ENCODE assay signal across 15 cellular contexts in the genomic region with DNA sequence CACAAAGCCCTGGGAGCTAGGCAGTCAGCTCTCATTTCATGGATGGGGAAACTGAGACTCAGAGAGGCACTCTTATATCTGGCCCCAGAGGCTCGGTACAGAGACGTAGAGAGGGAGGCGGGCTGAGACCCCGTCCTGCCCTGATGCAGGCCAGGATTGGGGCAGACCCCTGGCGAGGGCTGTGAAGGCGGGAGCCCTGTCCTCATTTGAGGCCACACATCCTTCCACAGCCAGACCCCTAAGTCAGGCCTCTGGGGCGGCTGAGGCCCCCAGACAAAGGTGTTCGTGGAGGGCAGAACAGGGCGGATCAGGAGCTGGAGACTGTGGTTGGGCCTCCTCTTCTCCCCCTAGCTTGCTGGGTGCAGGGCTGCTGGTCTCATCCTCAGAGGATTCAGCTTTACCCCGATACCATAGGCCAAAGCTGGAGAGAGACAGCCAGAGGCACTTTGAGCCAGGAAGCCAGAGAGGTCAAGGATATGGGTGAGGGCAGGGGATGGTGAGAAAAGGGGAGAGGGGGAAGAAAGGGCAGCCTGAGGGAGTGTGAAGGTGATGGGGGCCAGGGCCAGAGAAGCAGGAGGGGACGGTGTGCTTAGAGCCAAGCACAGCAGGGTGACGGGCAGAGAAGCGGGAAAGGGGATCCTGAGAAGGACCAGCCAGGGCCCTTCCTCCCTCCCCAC. TPM values are rescaled to one million over a fixed set of nuclear protein-coding genes. Genes with fewer than 3 reads are reported as not detected.
DNase-seq lines count a peak whose midpoint lies in the region; ATAC-seq, FAIRE-seq and TF ChIP-seq lines count a peak whose summit lies in the region.
"Had no signal": no experiment of that assay in that cellular context is flagged by ENCODE, and none has a peak within 500 bp of the region (broad histone marks: within the 10 kb centered on the region; RNA-seq: fewer than 3 reads in every experiment).

No MANE protein-coding gene starts in this region.

- peak overlapping the region; percentile 25 for H3K4me3 Mint-ChIP-seq in natural killer cell
- H3K4me3 Mint-ChIP-seq in natural killer cell treated with Interleukin-12 subunit alpha and Interleukin-12 subunit beta and Interleukin-15 and Interleukin-18, amount 100 ng/mL, for 72 hours: no peak overlapping the region

- CTCF ChIA-PET in H1 (lab: Charles Lee; ENCODE audit: partially characterized antibody): interaction anchor here (0.8 to 2.5 kb wide), 6 partner anchors 16 to 453 kb away, joined by 3 to 15 read pairs (median 4); no protein-coding TSS in a partner anchor

- no peaks in the 10 kb centered on the region for H3K79me1 ChIP-seq in H1 (ENCODE audit: low read depth, low read length)

- H3K27ac ChIP-seq in H1 (ENCODE audit: low read depth, low read length) (no peak overlapping the region), neutrophil (peak overlapping the region; percentile 92), vagina (peak overlapping the region; percentile 45)

- H3K4ac ChIP-seq in H1 (replicated peaks; ENCODE audit: insufficient read length, low read depth, low read length): no peak overlapping the region

- H3K4me1 Mint-ChIP-seq in natural killer cell: peaks cover 0 to 13% of the 10 kb centered on the region in 2 donors
- peaks cover 8 to 25% of the 10 kb centered on the region in 2 donors for H3K4me1 Mint-ChIP-seq in natural killer cell treated with Interleukin-12 subunit alpha and Interleukin-12 subunit beta and Interleukin-15 and Interleukin-18, amount 100 ng/mL, for 72 hours (ENCODE audit: low read depth in 2 of 2)

- H2AK5ac ChIP-seq in H1 (ENCODE audit: low read depth, low read length): peak overlapping the region; percentile 90; the same call in 1 of the 2 replicates

- peak overlapping the region; percentile 61; the same call in 1 of the 2 replicates for H2BK20ac ChIP-seq in H1 (ENCODE audit: low read length)

- WGBS in H1 (ENCODE audit: extremely low coverage in 1 of 2, insufficient coverage in 1 of 2, insufficient read length in 1 of 2, insufficient replicate concordance in 2 of 2, low coverage in 1 of 2, low lambda C conversion rate in 2 of 2, missing lambda C conversion rate in 1 of 2), 2 experiments: 82% methylated on average over 13 of the region's 13 CpGs; no CpG with 5 or more reads in 1 of the 2 experiments

- H3K23me2 ChIP-seq in H1 (ENCODE audit: low read depth, low read length): peaks cover 12% of the 10 kb centered on the region; the same call in 1 of the 2 replicates

- peaks cover 0 to 19% (median 8%) of the 10 kb centered on the region in 4 experiments; a peak in 5 of 7 replicates for H3K27me3 ChIP-seq in H1 (replicated peaks in 1 of 4; ENCODE audit: control insufficient read depth in 3 of 4, extremely low read depth in 1 of 4, insufficient read depth in 3 of 4, low read length in 3 of 4)
- peaks cover 36% of the 10 kb centered on the region for H3K27me3 ChIP-seq in neutrophil
- no peaks in the 10 kb centered on the region for H3K27me3 ChIP-seq in vagina
- H3K27me3 ChIP-seq in MG63: no peaks in the 10 kb centered on the region
- H3K27me3 ChIP-seq: Peyer's patch had no signal

- H2AFZ ChIP-seq in H1 (ENCODE audit: low read length): no peak overlapping the region

- H4K5ac ChIP-seq in H1 (ENCODE audit: insufficient read length, low read depth, low read length): no peak overlapping the region

- TF ChIP-seq EP300 in H1 (IDR thresholded peaks at IDR 0.05; ENCODE audit: borderline replicate concordance in 1 of 2, low read depth in 2 of 2, low read length in 2 of 2): no peak

- H3K9me3 ChIP-seq in H1 (ENCODE audit: insufficient read depth in 2 of 2, low read depth in 1 of 2, low read length in 1 of 2) (no peaks in the 10 kb centered on the region), neutrophil (no peaks in the 10 kb centered on the region), vagina (no peaks in the 10 kb centered on the region), MG63 (no peaks in the 10 kb centered on the region)
- H3K9me3 ChIP-seq: Peyer's patch had no signal

- no peak overlapping the region for H3K23ac ChIP-seq in H1 (ENCODE audit: insufficient read length)

- peaks cover 8 to 14% of the 10 kb centered on the region in 2 experiments for H4K20me1 ChIP-seq in H1 (replicated peaks in 1 of 2; ENCODE audit: control insufficient read depth in 1 of 2, insufficient read depth in 2 of 2, low read length in 2 of 2)

- peak overlapping the region; percentile 60; the same call in 1 of the 2 replicates for H2BK5ac ChIP-seq in H1 (ENCODE audit: low read depth, low read length)

- H3K27ac Mint-ChIP-seq in natural killer cell: peak overlapping the region in 1 of 2 donors; percentile 40
- peak overlapping the region in 1 of 2 donors; percentile 9 for H3K27ac Mint-ChIP-seq in natural killer cell treated with Interleukin-12 subunit alpha and Interleukin-12 subunit beta and Interleukin-15 and Interleukin-18, amount 100 ng/mL, for 72 hours

- H2BK12ac ChIP-seq in H1 (ENCODE audit: low read depth, low read length): peak overlapping the region; percentile 75; the same call in 1 of the 2 replicates

- H3K14ac ChIP-seq in H1 (ENCODE audit: insufficient read length): no peak overlapping the region

- no peak for DNase-seq in natural killer cell
- no peak for DNase-seq in natural killer cell treated with Interleukin-12 subunit alpha and Interleukin-12 subunit beta and Interleukin-15 and Interleukin-18, amount 100 ng/mL, for 72 hours (ENCODE audit: low spot score)
- DNase-seq in H1 (ENCODE audit: low read depth in 1 of 2, low spot score in 2 of 2): no peak
- DNase-seq in vagina (ENCODE audit: extremely low spot score in 2 of 2): no peak
- DNase-seq in MG63: no peak
- DNase-seq: kidney glomerular epithelial cell, occipital lobe, Peyer's patch, T1000 had no signal

- H3K79me2 ChIP-seq in H1 (ENCODE audit: control insufficient read depth in 1 of 2, insufficient read depth in 2 of 2, low read length in 2 of 2): no peaks in the 10 kb centered on the region

- no peaks in the 10 kb centered on the region for H3K9me3 Mint-ChIP-seq in natural killer cell
- H3K9me3 Mint-ChIP-seq in natural killer cell treated with Interleukin-12 subunit alpha and Interleukin-12 subunit beta and Interleukin-15 and Interleukin-18, amount 100 ng/mL, for 72 hours: no peaks in the 10 kb centered on the region

- H3K56ac ChIP-seq in H1 (replicated peaks; ENCODE audit: insufficient read length, low read depth, low read length): no peak overlapping the region

- H3K36me3 Mint-ChIP-seq in natural killer cell: no peaks in the 10 kb centered on the region
- H3K36me3 Mint-ChIP-seq in natural killer cell treated with Interleukin-12 subunit alpha and Interleukin-12 subunit beta and Interleukin-15 and Interleukin-18, amount 100 ng/mL, for 72 hours: no peaks in the 10 kb centered on the region

- H3K4me3 ChIP-seq in H1 (ENCODE audit: extremely low read depth in 1 of 4, insufficient read depth in 2 of 4, low read depth in 3 of 4, low read length in 4 of 4): no peak overlapping the region
- peak overlapping the region; percentile 62 to 65 for H3K4me3 ChIP-seq in neutrophil (ENCODE audit: low read depth in 1 of 2, low read length in 1 of 2)
- no peak overlapping the region for H3K4me3 ChIP-seq in vagina
- H3K4me3 ChIP-seq in MG63: no peak overlapping the region

- no peak for TF ChIP-seq CTCF in natural killer cell (IDR thresholded peaks at IDR 0.05)
- no peak for TF ChIP-seq CTCF in H1 (IDR thresholded peaks at IDR 0.05; ENCODE audit: control extremely low read depth in 1 of 3, insufficient read depth in 1 of 3, low read depth in 1 of 3, low read length in 3 of 3)
- TF ChIP-seq CTCF in neutrophil (IDR thresholded peaks at IDR 0.05): no peak
- TF ChIP-seq CTCF in vagina (IDR thresholded peaks at IDR 0.05): no peak

- H3K4me1 ChIP-seq in H1 (replicated peaks in 1 of 4; ENCODE audit: control insufficient read depth in 3 of 4, insufficient read depth in 4 of 4, low read length in 3 of 4) (peaks cover 0 to 39% (median 25%) of the 10 kb centered on the region in 4 experiments; a peak in 6 of 7 replicates), neutrophil (ENCODE audit: control insufficient read depth in 1 of 2, insufficient read depth in 1 of 2, low read depth in 1 of 2, low read length in 1 of 2) (peaks cover 54 to 61% of the 10 kb centered on the region in 2 experiments), vagina (peaks cover 51% of the 10 kb centered on the region)

- intact Hi-C loops in natural killer cell (cut with micrococcal nuclease) (no loop called here), vagina (cut with DNase I) (loop anchor here (10.0 kb wide), 1 partner anchor 372 kb away; a partner anchor contains a TSS)

- POLR2A ChIA-PET in H1 (lab: Charles Lee; ENCODE audit: partially characterized antibody): interaction anchor here (1.3 to 1.9 kb wide), 5 partner anchors 9 to 71 kb away, joined by 3 to 8 read pairs (median 4); a partner anchor contains a TSS

- H3K27me3 Mint-ChIP-seq in natural killer cell (ENCODE audit: low read depth in 2 of 2): no peaks in the 10 kb centered on the region
- no peaks in the 10 kb centered on the region for H3K27me3 Mint-ChIP-seq in natural killer cell treated with Interleukin-12 subunit alpha and Interleukin-12 subunit beta and Interleukin-15 and Interleukin-18, amount 100 ng/mL, for 72 hours

- peak overlapping the region; percentile 19; the same call in 1 of the 2 replicates for H3K18ac ChIP-seq in H1 (ENCODE audit: extremely low read depth, low read length)

- ATAC-seq in natural killer cell (no peak), HG02642 (IDR thresholded peaks at IDR 0.05; ENCODE audit: poor library complexity, unreplicated experiment) (no peak), GM18517 (IDR thresholded peaks at IDR 0.05; ENCODE audit: unreplicated experiment) (no peak)
- ATAC-seq in natural killer cell treated with Interleukin-12 subunit alpha and Interleukin-12 subunit beta and Interleukin-15 and Interleukin-18, amount 100 ng/mL, for 72 hours: no peak

- H2BK15ac ChIP-seq in H1 (ENCODE audit: low read length): peak overlapping the region; percentile 81; the same call in 1 of the 2 replicates

- no peak overlapping the region for H3K9ac ChIP-seq in H1 (replicated peaks in 1 of 4; ENCODE audit: extremely low read depth in 1 of 4, low read depth in 3 of 4, low read length in 3 of 4)

- no peak overlapping the region for H3K4me2 ChIP-seq in H1 (ENCODE audit: insufficient read depth in 1 of 2, low read depth in 2 of 2, low read length in 2 of 2)

- no peak for TF ChIP-seq POLR2A in H1 (IDR thresholded peaks at IDR 0.05; ENCODE audit: control extremely low read depth in 1 of 2, low read depth in 2 of 2, low read length in 2 of 2)
- TF ChIP-seq POLR2A in vagina (IDR thresholded peaks at IDR 0.05): no peak

- no peak overlapping the region; the same call in 1 of the 2 replicates for H4K8ac ChIP-seq in H1 (ENCODE audit: extremely low read depth, insufficient read depth, low read length)

- H4K91ac ChIP-seq in H1 (replicated peaks; ENCODE audit: insufficient read length, low read length): peak overlapping the region; percentile 49

- TF ChIP-seq RAD21 in H1 (IDR thresholded peaks at IDR 0.05 in 1 of 2, conservative IDR thresholded peaks at IDR 0.05 in 1 of 2; ENCODE audit: low read depth in 2 of 2, low read length in 2 of 2): no peak

- no peak overlapping the region for H2BK120ac ChIP-seq in H1 (replicated peaks; ENCODE audit: low read depth, low read length)

- H3K36me3 ChIP-seq in H1 (ENCODE audit: control insufficient read depth in 2 of 4, insufficient read depth in 4 of 4, low read length in 3 of 4) (peaks cover 6 to 10% (median 8%) of the 10 kb centered on the region in 4 experiments; a peak in 6 of 8 replicates), neutrophil (peaks cover 19% of the 10 kb centered on the region), vagina (peaks cover 0 to 13% of the 10 kb centered on the region in 2 donors), MG63 (peaks cover 6% of the 10 kb centered on the region; the same call in 1 of the 2 replicates)

- no peak for FAIRE-seq in H1 (lab: Jason Lieb, UNC)
- FAIRE-seq: frontal cortex, H54 had no signal

RNA-seq across cellular contexts. Expression of a gene that starts 0.8 kb away (rescaled TPM):
- total RNA-seq in natural killer cell (1 to 10 TPM in 2 of 3 donors, under 1 TPM in 1; 0.59 to 3.1 (median 1.0) TPM), vagina (26.3 TPM)
- 1 to 10 TPM; 3.6 to 4.1 TPM for total RNA-seq in natural killer cell treated with Interleukin-12 subunit alpha and Interleukin-12 subunit beta and Interleukin-15 and Interleukin-18, amount 100 ng/mL, for 72 hours
- total RNA-seq in H1 (2021; fragmentation: NEBNext Ultra II Directional; extraction: Animal tissue kit (Norgen Biotek cat#: 25700)): 1.6 TPM in 2 replicates
- polyA plus RNA-seq in H1 (2011; rRNA removed): 1.1 and 1.5 TPM in 2 replicates
- polyA plus RNA-seq in H1 (2011; cell fraction: cytosol; rRNA removed): 0.98 TPM
- polyA plus RNA-seq in H1 (2011; cell fraction: nucleus; rRNA removed): 3.0 TPM
- polyA plus RNA-seq in H1 (2012, experiment 1 of 2): 0.55 to 1.3 TPM (median 0.90 TPM) in 4 replicates
- polyA plus RNA-seq in H1 (2012, experiment 2 of 2): 0.55 TPM
- 3.5 TPM for polyA plus RNA-seq in H1 (2013, experiment 1 of 2)
- 3.3 TPM for polyA plus RNA-seq in H1 (2013, experiment 2 of 2)
- 0.49 and 0.50 TPM in 2 replicates for polyA minus RNA-seq in H1 (2011; rRNA and poly(A)+ RNA removed)
- polyA minus RNA-seq in H1 (2011; cell fraction: cytosol; rRNA and poly(A)+ RNA removed): not detected
- 1.5 TPM for polyA minus RNA-seq in H1 (2011; cell fraction: nucleus; rRNA and poly(A)+ RNA removed)
- not detected in 2 replicates for total RNA-seq in MG63 (2014; rRNA removed; shearing (Covaris generic); ENCODE audit: low replicate concordance)
- total RNA-seq: NCI-H460 had no signal

RNA-seq across cellular contexts. Expression of a gene that starts 3.3 kb away (rescaled TPM):
- total RNA-seq in natural killer cell (1 to 10 TPM; 2.3 to 5.1 (median 4.0) TPM), vagina (7.1 TPM)
- 1 to 10 TPM; 1.2 to 3.1 TPM for total RNA-seq in natural killer cell treated with Interleukin-12 subunit alpha and Interleukin-12 subunit beta and Interleukin-15 and Interleukin-18, amount 100 ng/mL, for 72 hours
- total RNA-seq in H1 (2021; fragmentation: NEBNext Ultra II Directional; extraction: Animal tissue kit (Norgen Biotek cat#: 25700)): 6.0 and 7.2 TPM in 2 replicates
- 6.8 and 10.3 TPM in 2 replicates for polyA plus RNA-seq in H1 (2011; rRNA removed)
- polyA plus RNA-seq in H1 (2011; cell fraction: cytosol; rRNA removed): 8.8 TPM
- polyA plus RNA-seq in H1 (2011; cell fraction: nucleus; rRNA removed): 8.7 TPM
- polyA plus RNA-seq in H1 (2012, experiment 1 of 2): 5.5 to 9.1 TPM (median 7.5 TPM) in 4 replicates
- 5.8 TPM for polyA plus RNA-seq in H1 (2012, experiment 2 of 2)
- polyA plus RNA-seq in H1 (2013, experiment 1 of 2): 13.2 TPM
- polyA plus RNA-seq in H1 (2013, experiment 2 of 2): 13.9 TPM
- 2.0 and 3.0 TPM in 2 replicates for polyA minus RNA-seq in H1 (2011; rRNA and poly(A)+ RNA removed)
- 3.5 TPM for polyA minus RNA-seq in H1 (2011; cell fraction: cytosol; rRNA and poly(A)+ RNA removed)
- polyA minus RNA-seq in H1 (2011; cell fraction: nucleus; rRNA and poly(A)+ RNA removed): 3.0 TPM
- 4.6 TPM in 1 of 2 replicates, not detected in the other for total RNA-seq in MG63 (2014; rRNA removed; shearing (Covaris generic); ENCODE audit: low replicate concordance)

RNA-seq across cellular contexts. Expression of a gene that starts 17.7 kb away (rescaled TPM):
- total RNA-seq in natural killer cell: 10 to 100 TPM; 24.5 to 36.0 (median 30.3) TPM
- total RNA-seq in natural killer cell treated with Interleukin-12 subunit alpha and Interleukin-12 subunit beta and Interleukin-15 and Interleukin-18, amount 100 ng/mL, for 72 hours: 1 to 10 TPM; 4.9 to 5.0 TPM
- 6.6 and 7.8 TPM in 2 replicates for total RNA-seq in H1 (2021; fragmentation: NEBNext Ultra II Directional; extraction: Animal tissue kit (Norgen Biotek cat#: 25700))
- 10.5 and 12.6 TPM in 2 replicates for polyA plus RNA-seq in H1 (2011; rRNA removed)
- polyA plus RNA-seq in H1 (2011; cell fraction: cytosol; rRNA removed): 7.7 TPM
- polyA plus RNA-seq in H1 (2011; cell fraction: nucleus; rRNA removed): 9.0 TPM
- polyA plus RNA-seq in H1 (2012, experiment 1 of 2): 8.7 to 10.6 TPM (median 9.4 TPM) in 4 replicates
- 9.0 TPM for polyA plus RNA-seq in H1 (2012, experiment 2 of 2)
- 9.4 TPM for polyA plus RNA-seq in H1 (2013, experiment 1 of 2)
- polyA plus RNA-seq in H1 (2013, experiment 2 of 2): 9.7 TPM
- polyA minus RNA-seq in H1 (2011; rRNA and poly(A)+ RNA removed): 7.8 and 10.8 TPM in 2 replicates
- polyA minus RNA-seq in H1 (2011; cell fraction: cytosol; rRNA and poly(A)+ RNA removed): 10.0 TPM
- polyA minus RNA-seq in H1 (2011; cell fraction: nucleus; rRNA and poly(A)+ RNA removed): 8.6 TPM
- 5.2 TPM for total RNA-seq in vagina
- total RNA-seq in MG63 (2014; rRNA removed; shearing (Covaris generic); ENCODE audit: low replicate concordance): 3.9 and 8.3 TPM in 2 replicates

RNA-seq across cellular contexts. Expression of a gene that starts 38.3 kb away (rescaled TPM):
- total RNA-seq in natural killer cell (100 to 1,000 TPM; 475 to 508 (median 480) TPM), vagina (247 TPM)
- 100 to 1,000 TPM; 348 to 422 TPM for total RNA-seq in natural killer cell treated with Interleukin-12 subunit alpha and Interleukin-12 subunit beta and Interleukin-15 and Interleukin-18, amount 100 ng/mL, for 72 hours
- 328 and 329 TPM in 2 replicates for total RNA-seq in H1 (2021; fragmentation: NEBNext Ultra II Directional; extraction: Animal tissue kit (Norgen Biotek cat#: 25700))
- polyA plus RNA-seq in H1 (2011; rRNA removed): 271 and 337 TPM in 2 replicates
- 171 TPM for polyA plus RNA-seq in H1 (2011; cell fraction: cytosol; rRNA removed)
- polyA plus RNA-seq in H1 (2011; cell fraction: nucleus; rRNA removed): 475 TPM
- polyA plus RNA-seq in H1 (2012, experiment 1 of 2): 269 to 356 TPM (median 294 TPM) in 4 replicates
- polyA plus RNA-seq in H1 (2012, experiment 2 of 2): 746 TPM
- polyA plus RNA-seq in H1 (2013, experiment 1 of 2): 148 TPM
- 123 TPM for polyA plus RNA-seq in H1 (2013, experiment 2 of 2)
- 610 and 698 TPM in 2 replicates for polyA minus RNA-seq in H1 (2011; rRNA and poly(A)+ RNA removed)
- 338 TPM for polyA minus RNA-seq in H1 (2011; cell fraction: cytosol; rRNA and poly(A)+ RNA removed)
- polyA minus RNA-seq in H1 (2011; cell fraction: nucleus; rRNA and poly(A)+ RNA removed): 277 TPM
- total RNA-seq in MG63 (2014; rRNA removed; shearing (Covaris generic); ENCODE audit: low replicate concordance): 80.5 and 100 TPM in 2 replicates

Comparison
In these comparisons a context has a peak if more than half of its experiments do, and no peak if none do; other contexts are left out.
1. H3K4me3 ChIP-seq: peak in neutrophil (2 of 2); none in H1 (0 of 4), vagina (0 of 2) and MG63 (single experiment).